In genomic region chr19:29668746-29669609, GRCh38 we compare ENCODE assay signal across 10 cellular contexts. TPM values are rescaled to one million over a fixed set of nuclear protein-coding genes. Genes with fewer than 3 reads are reported as not detected.
DNase-seq lines count a peak whose midpoint lies in the region; ATAC-seq, FAIRE-seq and TF ChIP-seq lines count a peak whose summit lies in the region.
"Had no signal": no experiment of that assay in that cellular context is flagged by ENCODE, and none has a peak within 500 bp of the region (broad histone marks: within the 10 kb centered on the region; RNA-seq: fewer than 3 reads in every experiment).

No MANE protein-coding gene starts in this region.

- TF ChIP-seq CTCF in BJ (IDR thresholded peaks at IDR 0.05; ENCODE audit: insufficient read depth, low read depth, low read length), result peak; percentile 24; the same call in 1 of the 2 replicates
- TF ChIP-seq CTCF in H9 (conservative IDR thresholded peaks at IDR 0.05), result peak; percentile 57
- TF ChIP-seq CTCF in astrocyte (IDR thresholded peaks at IDR 0.05; ENCODE audit: insufficient read depth, low read depth, low read length), result peak; percentile 8

- H3K9ac ChIP-seq in H9 (ENCODE audit: extremely low read depth, insufficient read length, low read length) (no peak overlapping the region), astrocyte (ENCODE audit: low read length) (no peak overlapping the region)

- no peak overlapping the region for H2BK120ac ChIP-seq in H9 (ENCODE audit: low read depth, low read length, poor library complexity, severe bottlenecking)

- no peak overlapping the region for H4K5ac ChIP-seq in H9 (ENCODE audit: insufficient read length, low read depth, low read length)

- H2BK15ac ChIP-seq in H9 (ENCODE audit: low read depth, low read length), result no peak overlapping the region

- H3K27me3 ChIP-seq in BJ (ENCODE audit: control insufficient read depth, insufficient read depth, low read length) (no peaks in the 10 kb centered on the region), H9 (ENCODE audit: insufficient read depth, low read length) (no peaks in the 10 kb centered on the region), astrocyte (ENCODE audit: insufficient read depth, low read length) (no peaks in the 10 kb centered on the region)

- peaks cover 3% of the 10 kb centered on the region; the same call in 1 of the 2 replicates for H3K36me3 ChIP-seq in BJ (ENCODE audit: control insufficient read depth, insufficient read depth, low read length)
- no peaks in the 10 kb centered on the region for H3K36me3 ChIP-seq in astrocyte (ENCODE audit: insufficient read depth, low read length)

- no peak overlapping the region for H3K14ac ChIP-seq in H9 (ENCODE audit: insufficient read depth, low read length)

- no peak overlapping the region for H3K18ac ChIP-seq in H9 (ENCODE audit: insufficient read length, low read depth, low read length)

- peaks cover 11 to 20% of the 10 kb centered on the region in 2 experiments for H3K4me1 Mint-ChIP-seq in H9
- peaks cover 31% of the 10 kb centered on the region for H3K4me1 Mint-ChIP-seq in astrocyte (ENCODE audit: low read depth, unreplicated experiment)
- H3K4me1 Mint-ChIP-seq in natural killer cell treated with Interleukin-12 subunit alpha and Interleukin-12 subunit beta and Interleukin-15 and Interleukin-18, amount 100 ng/mL, for 72 hours (ENCODE audit: low read depth in 2 of 2), result peaks cover 67 to 70% of the 10 kb centered on the region in 2 donors

- H4K91ac ChIP-seq in H9 (ENCODE audit: insufficient read length, low read depth, low read length), result no peak overlapping the region

- peaks cover 8% of the 10 kb centered on the region; the same call in 1 of the 2 replicates for H3K4me1 ChIP-seq in H9 (ENCODE audit: insufficient read depth, low read length)
- H3K4me1 ChIP-seq in astrocyte (ENCODE audit: insufficient read depth, low read length), result peaks cover 32% of the 10 kb centered on the region

- no peak overlapping the region for H4K8ac ChIP-seq in H9 (replicated peaks; ENCODE audit: insufficient read length, low read depth, low read length)

- no peak for FAIRE-seq in astrocyte (lab: Jason Lieb, UNC)

- no peak overlapping the region for H3K23ac ChIP-seq in H9 (ENCODE audit: insufficient read length, low read depth, low read length)

- no peak overlapping the region for H3K4me3 ChIP-seq in BJ (ENCODE audit: low read depth, low read length)
- no peak overlapping the region for H3K4me3 ChIP-seq in astrocyte (ENCODE audit: insufficient read depth, low read depth, low read length)

- POLR2A ChIA-PET in BJ (lab: Charles Lee), result no interaction called here

- no peak overlapping the region; a peak in 1 of 5 replicates for H3K4me3 Mint-ChIP-seq in H9
- H3K4me3 Mint-ChIP-seq in astrocyte (ENCODE audit: unreplicated experiment), result no peak overlapping the region
- H3K4me3 Mint-ChIP-seq in natural killer cell treated with Interleukin-12 subunit alpha and Interleukin-12 subunit beta and Interleukin-15 and Interleukin-18, amount 100 ng/mL, for 72 hours, result peak overlapping the region; percentile 94

- H3T11ph ChIP-seq in H9 (ENCODE audit: low read length), result no peak overlapping the region

- no peak overlapping the region for H2BK20ac ChIP-seq in H9 (ENCODE audit: low read depth, low read length, poor library complexity, severe bottlenecking)

- no peak for ATAC-seq in natural killer cell treated with Interleukin-12 subunit alpha and Interleukin-12 subunit beta and Interleukin-15 and Interleukin-18, amount 100 ng/mL, for 72 hours
- ATAC-seq in GM18870 (IDR thresholded peaks at IDR 0.05; ENCODE audit: unreplicated experiment), result no peak

- H3K27ac ChIP-seq in H9 (ENCODE audit: insufficient read length, low read depth, low read length), result no peak overlapping the region
- no peak overlapping the region for H3K27ac ChIP-seq in astrocyte (ENCODE audit: low read depth, low read length)

- no peak for DNase-seq in BJ (ENCODE audit: low read depth)
- no peak for DNase-seq in H9
- no peak for DNase-seq in astrocyte (ENCODE audit: low read depth)
- no peak for DNase-seq in natural killer cell treated with Interleukin-12 subunit alpha and Interleukin-12 subunit beta and Interleukin-15 and Interleukin-18, amount 100 ng/mL, for 72 hours (ENCODE audit: low spot score)
- DNase-seq in KG1 (lab: John Stamatoyannopoulos, UW), result no peak
- DNase-seq in cerebellar cortex (ENCODE audit: low spot score), result no peak
- no peak for DNase-seq in activated CD4-positive, CD25-positive, alpha-beta regulatory T cell treated with anti-CD3 and anti-CD28 coated beads, Interleukin-2, amount 50 U/mL, for 72 hours
- DNase-seq: amniotic stem cell, HCEC 1CT had no signal

- CTCF ChIA-PET in BJ (lab: Yijun Ruan, JAX), result interaction anchor here (1.0 to 10.1 kb wide), 3 partner anchors 17 to 59 kb away, joined by 3 to 62 read pairs (median 5); no protein-coding TSS in a partner anchor

- no peak overlapping the region for H3K56ac ChIP-seq in H9 (ENCODE audit: insufficient read length, low read depth, low read length)

- H3K79me1 ChIP-seq in H9 (ENCODE audit: insufficient read depth, low read depth, low read length, poor library complexity, severe bottlenecking), result peaks cover 3% of the 10 kb centered on the region

- no CpG with 5 or more reads among the region's 13 CpGs for WGBS in H9 (ENCODE audit: extremely low coverage, insufficient read length, low lambda C conversion rate)

- no peak overlapping the region for H2AK5ac ChIP-seq in H9 (ENCODE audit: insufficient read length, low read length)

- no peaks in the 10 kb centered on the region for H3K9me3 ChIP-seq in H9 (ENCODE audit: control insufficient read depth, low read depth, low read length)
- no peaks in the 10 kb centered on the region for H3K9me3 ChIP-seq in astrocyte (ENCODE audit: insufficient read depth, low read depth, low read length)

- H2BK5ac ChIP-seq in H9 (ENCODE audit: insufficient read length, low read length), result no peak overlapping the region

- no peak overlapping the region for H3K4ac ChIP-seq in H9 (ENCODE audit: low read depth, low read length)

- no peaks in the 10 kb centered on the region for H3K9me3 Mint-ChIP-seq in H9
- no peaks in the 10 kb centered on the region for H3K9me3 Mint-ChIP-seq in astrocyte (ENCODE audit: unreplicated experiment)
- H3K9me3 Mint-ChIP-seq in natural killer cell treated with Interleukin-12 subunit alpha and Interleukin-12 subunit beta and Interleukin-15 and Interleukin-18, amount 100 ng/mL, for 72 hours, result no peaks in the 10 kb centered on the region

- no peak overlapping the region for H3K27ac Mint-ChIP-seq in H9
- H3K27ac Mint-ChIP-seq in astrocyte (ENCODE audit: unreplicated experiment), result no peak overlapping the region
- peak overlapping the region; percentile 92 to 93 for H3K27ac Mint-ChIP-seq in natural killer cell treated with Interleukin-12 subunit alpha and Interleukin-12 subunit beta and Interleukin-15 and Interleukin-18, amount 100 ng/mL, for 72 hours

- H2AFZ ChIP-seq in H9 (ENCODE audit: low read length) (no peak overlapping the region), astrocyte (ENCODE audit: low read depth, low read length) (no peak overlapping the region)

- peaks cover 9% of the 10 kb centered on the region for H3K27me3 Mint-ChIP-seq in H9 (ENCODE audit: low read depth)
- H3K27me3 Mint-ChIP-seq in astrocyte (ENCODE audit: low read depth, unreplicated experiment), result no peaks in the 10 kb centered on the region
- no peaks in the 10 kb centered on the region for H3K27me3 Mint-ChIP-seq in natural killer cell treated with Interleukin-12 subunit alpha and Interleukin-12 subunit beta and Interleukin-15 and Interleukin-18, amount 100 ng/mL, for 72 hours

- peaks cover 14% of the 10 kb centered on the region for H3K23me2 ChIP-seq in H9 (ENCODE audit: insufficient read length, low read depth, low read length, poor library complexity, severe bottlenecking)

- H3K36me3 Mint-ChIP-seq in H9 (ENCODE audit: insufficient read depth in 1 of 3, low read depth in 3 of 3) (peaks cover 0 to 8% (median 4%) of the 10 kb centered on the region in 3 experiments; a peak in 5 of 7 replicates), astrocyte (ENCODE audit: low read depth, unreplicated experiment) (peaks cover 15% of the 10 kb centered on the region)
- peaks cover 8% of the 10 kb centered on the region for H3K36me3 Mint-ChIP-seq in natural killer cell treated with Interleukin-12 subunit alpha and Interleukin-12 subunit beta and Interleukin-15 and Interleukin-18, amount 100 ng/mL, for 72 hours

- H2BK12ac ChIP-seq in H9 (ENCODE audit: insufficient read length, low read depth, low read length), result no peak overlapping the region

- H4K20me1 ChIP-seq in H9 (ENCODE audit: control insufficient read depth, insufficient read depth, insufficient read length), result no peaks in the 10 kb centered on the region
- H4K20me1 ChIP-seq in astrocyte (ENCODE audit: insufficient read depth, low read length), result peaks cover 39% of the 10 kb centered on the region

- H3K79me2 ChIP-seq in H9 (ENCODE audit: insufficient read depth, low read length) (peaks cover 2% of the 10 kb centered on the region; the same call in 1 of the 2 replicates), astrocyte (ENCODE audit: insufficient read depth, low read length) (peaks cover 13% of the 10 kb centered on the region)

- no peak overlapping the region for H3K4me2 ChIP-seq in H9 (ENCODE audit: insufficient read depth, insufficient read length, low read length)
- H3K4me2 ChIP-seq in astrocyte (ENCODE audit: low read length), result no peak overlapping the region

RNA-seq across cellular contexts. Expression of gene PLEKHF1, which starts 3.7 kb away (rescaled TPM):
- polyA plus RNA-seq in BJ (2011; rRNA removed), result 5.3 and 8.7 TPM in 2 replicates
- polyA minus RNA-seq in BJ (2011; rRNA and poly(A)+ RNA removed), result 4.6 and 10.1 TPM in 2 replicates
- 4.9 and 5.0 TPM in 2 replicates for total RNA-seq in H9 (2021)
- total RNA-seq in astrocyte, result 10.8 and 13.1 TPM in 2 replicates
- 10 to 100 TPM; 15.6 to 17.7 TPM for total RNA-seq in natural killer cell treated with Interleukin-12 subunit alpha and Interleukin-12 subunit beta and Interleukin-15 and Interleukin-18, amount 100 ng/mL, for 72 hours

RNA-seq across cellular contexts. Expression of gene C19orf12, which starts 46.1 kb away (rescaled TPM):
- polyA plus RNA-seq in BJ (2011; rRNA removed), result 21.8 and 33.9 TPM in 2 replicates
- polyA minus RNA-seq in BJ (2011; rRNA and poly(A)+ RNA removed), result 9.7 and 12.2 TPM in 2 replicates
- total RNA-seq in H9 (2021), result 17.2 and 17.5 TPM in 2 replicates
- 38.7 and 40.9 TPM in 2 replicates for total RNA-seq in astrocyte
- total RNA-seq in natural killer cell treated with Interleukin-12 subunit alpha and Interleukin-12 subunit beta and Interleukin-15 and Interleukin-18, amount 100 ng/mL, for 72 hours, result 10 to 100 TPM; 44.8 to 50.8 TPM

Comparison
In these comparisons a context has a peak if more than half of its experiments do, and no peak if none do; other contexts are left out.
1. H3K27ac Mint-ChIP-seq: peak in natural killer cell treated with Interleukin-12 subunit alpha and Interleukin-12 subunit beta and Interleukin-15 and Interleukin-18, amount 100 ng/mL, for 72 hours (2 of 2); none in H9 (0 of 3) and astrocyte (single experiment).
2. Peak in every context shown above with its lines, with median percentiles within 50 percentile points of each other: CTCF ChIP-seq.